Comparison of ENCODE assay signal across 24 cellular contexts in genomic region chr2:55018619-55019018, GRCh38. TPM values are rescaled to one million over a fixed set of nuclear protein-coding genes. Genes with fewer than 3 reads are reported as not detected.
DNase-seq lines count a peak whose midpoint lies in the region; ATAC-seq and TF ChIP-seq lines count a peak whose summit lies in the region.
"Had no signal": no experiment of that assay in that cellular context is flagged by ENCODE, and none has a peak within 500 bp of the region (broad histone marks: within the 10 kb centered on the region; RNA-seq: fewer than 3 reads in every experiment).

No MANE protein-coding gene starts in this region.

- H3K4ac ChIP-seq in IMR-90 (ENCODE audit: low read depth, low read length), result no peak overlapping the region
- H3K4ac ChIP-seq in trophoblast cell (ENCODE audit: low read depth, low read length), result peak overlapping the region; percentile 89

- no peak for ATAC-seq in IMR-90 (ENCODE audit: low read depth)
- ATAC-seq: activated CD4-positive, CD25-positive, alpha-beta regulatory T cell treated with anti-CD3 and anti-CD28 coated beads, Interleukin-2, amount 50 U/mL, for 24 hours; body of pancreas; pancreas had no signal

- peaks cover 63% of the 10 kb centered on the region for H3K4me1 Mint-ChIP-seq in chondrocyte (ENCODE audit: low read depth)

- peaks cover 7% of the 10 kb centered on the region for H3K36me3 Mint-ChIP-seq in chondrocyte (ENCODE audit: low read depth)

- peak overlapping the region; percentile 64 for H3K27ac Mint-ChIP-seq in chondrocyte (ENCODE audit: unreplicated experiment)
- H3K27ac Mint-ChIP-seq: activated CD4-positive, alpha-beta memory T cell treated with anti-CD3 and anti-CD28 coated beads, Interleukin-2, amount 10 ng/mL, durations not matched to agents 7 days and 5 days; nephron had no signal

- H3K79me2 ChIP-seq in DOHH2 (ENCODE audit: control insufficient read depth, low read length), result peaks cover 79% of the 10 kb centered on the region
- H3K79me2 ChIP-seq in trophoblast cell (ENCODE audit: control insufficient read depth, insufficient read depth, low read length, poor library complexity), result peaks cover 6% of the 10 kb centered on the region

- peaks cover 16% of the 10 kb centered on the region for H3K9me1 ChIP-seq in IMR-90 (ENCODE audit: insufficient read depth, low read length)

- H3K27me3 Mint-ChIP-seq in chondrocyte (ENCODE audit: low read depth), result no peaks in the 10 kb centered on the region
- H3K27me3 Mint-ChIP-seq: activated CD4-positive, alpha-beta memory T cell treated with anti-CD3 and anti-CD28 coated beads, Interleukin-2, amount 10 ng/mL, durations not matched to agents 7 days and 5 days; CD4-positive, CD25-positive, alpha-beta regulatory T cell had no signal

- H3K27ac ChIP-seq in DOHH2 (ENCODE audit: low read depth, low read length), result no peak overlapping the region
- no peak overlapping the region for H3K27ac ChIP-seq in IMR-90 (ENCODE audit: insufficient read depth, low read length)
- H3K27ac ChIP-seq in trophoblast cell (ENCODE audit: low read depth, low read length), result no peak overlapping the region
- H3K27ac ChIP-seq: pancreas, thyroid gland had no signal

- H2BK15ac ChIP-seq in IMR-90 (ENCODE audit: low read depth, low read length), result no peak overlapping the region

- DNase-seq in IMR-90, result no peak
- no peak for DNase-seq in chondrocyte (ENCODE audit: low spot score)
- no peak for DNase-seq in trophoblast cell
- no peak for DNase-seq in DMS53 treated with DMSO at 0.1 percent for 48 hours (lab: John Stamatoyannopoulos, UW; ENCODE audit: unreplicated experiment)
- no peak for DNase-seq in activated effector memory CD4-positive, alpha-beta T cell treated with anti-CD3 and anti-CD28 coated beads, Interleukin-2, amount 50 U/mL, for 16 hours
- no peak for DNase-seq in HUDEP-2 (lab: John Stamatoyannopoulos, UW; ENCODE audit: unreplicated experiment in 76 of 76)
- DNase-seq: activated CD4-positive, alpha-beta memory T cell treated with anti-CD3 and anti-CD28 coated beads, Interleukin-2, amount 10 ng/mL, durations not matched to agents 7 days and 5 days; activated gamma-delta T cell; body of pancreas; CD4-positive, CD25-positive, alpha-beta regulatory T cell; effector memory CD4-positive, alpha-beta T cell; foreskin melanocyte; NCI-H2107; NCI-H446 treated with DMSO at 0.1 percent for 48 hours; pancreas; SHP77 treated with DMSO at 0.1 percent for 48 hours; stimulated activated CD4-positive, alpha-beta T cell treated with anti-CD3 and anti-CD28 coated beads, Interleukin-12 subunit alpha, Interleukin-12 subunit beta, amount 100 ng/mL, for 4 hours; stimulated activated CD4-positive, alpha-beta T cell treated with anti-CD3 and anti-CD28 coated beads, Interleukin-4, amount 100 ng/mL, for 24 hours; stimulated activated naive CD4-positive, alpha-beta T cell treated with Interleukin-2 at 50 U/mL for 16 hours; thyroid gland had no signal

- intact Hi-C loops in IMR-90 (cut with micrococcal nuclease), result no loop called here

- H3K56ac ChIP-seq in IMR-90 (ENCODE audit: extremely low read depth, insufficient read depth, low read length), result no peak overlapping the region

- TF ChIP-seq CTCF in DOHH2 (IDR thresholded peaks at IDR 0.05; ENCODE audit: low read depth, low read length, poor library complexity, severe bottlenecking), result no peak
- TF ChIP-seq CTCF in IMR-90 (conservative IDR thresholded peaks at IDR 0.05; ENCODE audit: low read depth, low read length), result no peak
- no peak for TF ChIP-seq CTCF in chondrocyte (IDR thresholded peaks at IDR 0.05)

- dilution Hi-C loops in IMR-90 (cut with HindIII; ENCODE audit: low sequenced_read_pairs, unreplicated experiment), result loop anchor here (25.0 kb wide), 1 partner anchor 144 kb away; no protein-coding TSS in a partner anchor

- H3K9me3 Mint-ChIP-seq in chondrocyte (ENCODE audit: low read depth), result no peaks in the 10 kb centered on the region
- H3K9me3 Mint-ChIP-seq: activated CD4-positive, alpha-beta memory T cell treated with anti-CD3 and anti-CD28 coated beads, Interleukin-2, amount 10 ng/mL, durations not matched to agents 7 days and 5 days had no signal

- H3K9ac ChIP-seq in IMR-90 (ENCODE audit: low read depth, low read length) (no peak overlapping the region), trophoblast cell (ENCODE audit: low read length) (no peak overlapping the region)

- H3K9me2 ChIP-seq in DOHH2 (replicated peaks; ENCODE audit: control insufficient read depth, low read length), result no peaks in the 10 kb centered on the region

- H3K79me1 ChIP-seq in IMR-90 (ENCODE audit: low read depth in 1 of 2, low read length in 2 of 2), result peaks cover 0 to 29% of the 10 kb centered on the region in 2 experiments; a peak in 2 of 4 replicates
- H3K79me1 ChIP-seq in trophoblast cell (ENCODE audit: low read length), result no peaks in the 10 kb centered on the region

- no peak overlapping the region for H4K91ac ChIP-seq in IMR-90 (ENCODE audit: insufficient read depth, low read depth, low read length)
- no peak overlapping the region for H4K91ac ChIP-seq in trophoblast cell (ENCODE audit: low read depth, low read length)

- H3K4me3 ChIP-seq in DOHH2 (ENCODE audit: low read length) (no peak overlapping the region), IMR-90 (ENCODE audit: insufficient read depth, low read depth, low read length) (no peak overlapping the region), trophoblast cell (ENCODE audit: low read depth, low read length) (no peak overlapping the region)
- H3K4me3 ChIP-seq: body of pancreas, esophagus muscularis mucosa, pancreas, thyroid gland had no signal

- H3K23ac ChIP-seq in IMR-90 (ENCODE audit: low read depth, low read length) (no peak overlapping the region), trophoblast cell (ENCODE audit: low read length) (no peak overlapping the region)

- no peak overlapping the region for H2BK20ac ChIP-seq in IMR-90 (ENCODE audit: low read depth, low read length)

- peaks cover 14% of the 10 kb centered on the region for H4K20me1 ChIP-seq in DOHH2 (ENCODE audit: control insufficient read depth, insufficient read depth, low read depth, low read length)
- H4K20me1 ChIP-seq in IMR-90 (ENCODE audit: insufficient read depth, low read length), result peaks cover 97% of the 10 kb centered on the region

- H3K14ac ChIP-seq in IMR-90 (replicated peaks; ENCODE audit: low read depth, low read length) (no peak overlapping the region), trophoblast cell (ENCODE audit: low read length) (no peak overlapping the region)

- H3K27me3 ChIP-seq in DOHH2 (ENCODE audit: control insufficient read depth, low read length), result no peaks in the 10 kb centered on the region
- H3K27me3 ChIP-seq in IMR-90 (ENCODE audit: control insufficient read depth, insufficient read depth, low read length), result no peaks in the 10 kb centered on the region
- H3K27me3 ChIP-seq in trophoblast cell (ENCODE audit: insufficient read depth, low read length), result no peaks in the 10 kb centered on the region
- H3K27me3 ChIP-seq: body of pancreas, esophagus muscularis mucosa, pancreas, thyroid gland had no signal

- TF ChIP-seq RAD21 in IMR-90 (IDR thresholded peaks at IDR 0.05; ENCODE audit: low read length), result no peak

- BruUV-seq in IMR-90 (replicated peaks; lab: Mats Ljungman, UMichigan), result TSS peak; percentile 0

- H3K9me3 ChIP-seq in DOHH2 (ENCODE audit: control insufficient read depth, insufficient read depth, low read length) (no peaks in the 10 kb centered on the region), IMR-90 (ENCODE audit: control insufficient read depth, insufficient read depth, low read length) (no peaks in the 10 kb centered on the region), trophoblast cell (ENCODE audit: insufficient read depth, low read depth, low read length) (no peaks in the 10 kb centered on the region)
- H3K9me3 ChIP-seq: body of pancreas, esophagus muscularis mucosa, pancreas, thyroid gland had no signal

- no peak overlapping the region for H4K5ac ChIP-seq in IMR-90 (ENCODE audit: low read depth, low read length)

- WGBS in IMR-90 (ENCODE audit: extremely low coverage in 2 of 2, insufficient read length in 1 of 2), 2 experiments, result no CpG with 5 or more reads among the region's 1 CpG
- WGBS in trophoblast cell (ENCODE audit: extremely low coverage, insufficient coverage, insufficient read length), result no CpG with 5 or more reads among the region's 1 CpG

- no peak overlapping the region for H2AK5ac ChIP-seq in IMR-90 (ENCODE audit: low read depth, low read length)
- no peak overlapping the region for H2AK5ac ChIP-seq in trophoblast cell (ENCODE audit: low read length)

- POLR2A ChIA-PET in IMR-90 (lab: Charles Lee; ENCODE audit: unreplicated experiment), result no interaction called here

- TF ChIP-seq POLR2A in IMR-90 (IDR thresholded peaks at IDR 0.05; ENCODE audit: low read depth, low read length), result no peak

- H3F3A ChIP-seq in DOHH2 (ENCODE audit: control insufficient read depth, insufficient read depth), result peaks cover 15% of the 10 kb centered on the region; the same call in 1 of the 2 replicates

- H4K12ac ChIP-seq in trophoblast cell (ENCODE audit: low read depth, low read length), result no peak overlapping the region

- H3K36me3 ChIP-seq in DOHH2 (ENCODE audit: control insufficient read depth, low read length) (peaks cover 20% of the 10 kb centered on the region), IMR-90 (ENCODE audit: control insufficient read depth, insufficient read depth, low read length) (peaks cover 3% of the 10 kb centered on the region), trophoblast cell (ENCODE audit: control insufficient read depth in 1 of 2, insufficient read depth in 2 of 2, low read length in 2 of 2) (peaks cover 0 to 4% of the 10 kb centered on the region in 2 experiments)
- H3K36me3 ChIP-seq: pancreas, thyroid gland had no signal

- in situ Hi-C loops in IMR-90 (cut with MboI; ENCODE audit: low sequenced_read_pairs), result no loop called here

- CTCF ChIA-PET in IMR-90 (lab: Yijun Ruan, JAX), result interaction anchor here (1.7 kb wide), 1 partner anchor 30 kb away, joined by 6 read pairs; no protein-coding TSS in a partner anchor

- no peak overlapping the region for H3K18ac ChIP-seq in IMR-90 (ENCODE audit: low read depth, low read length)
- H3K18ac ChIP-seq in trophoblast cell (ENCODE audit: low read length), result no peak overlapping the region

- no peak overlapping the region for H2AK9ac ChIP-seq in IMR-90 (replicated peaks; ENCODE audit: low read depth, low read length, poor library complexity)

- H2BK120ac ChIP-seq in IMR-90 (ENCODE audit: low read depth, low read length), result no peak overlapping the region
- H2BK120ac ChIP-seq in trophoblast cell (ENCODE audit: insufficient read depth, low read length, poor library complexity), result no peak overlapping the region

- H3K4me3 Mint-ChIP-seq in chondrocyte (ENCODE audit: unreplicated experiment), result no peak overlapping the region
- H3K4me3 Mint-ChIP-seq: activated CD4-positive, alpha-beta memory T cell treated with anti-CD3 and anti-CD28 coated beads, Interleukin-2, amount 10 ng/mL, durations not matched to agents 7 days and 5 days; nephron had no signal

- H2BK5ac ChIP-seq in IMR-90 (ENCODE audit: low read depth, low read length, poor library complexity, severe bottlenecking) (peak overlapping the region; percentile 20), trophoblast cell (ENCODE audit: low read depth, low read length, poor library complexity) (no peak overlapping the region)

- H4K8ac ChIP-seq in IMR-90 (ENCODE audit: low read depth in 2 of 2, low read length in 2 of 2) (no peak overlapping the region), trophoblast cell (ENCODE audit: low read depth, low read length) (no peak overlapping the region)

- H2AFZ ChIP-seq in IMR-90 (replicated peaks; ENCODE audit: low read length, poor library complexity) (no peak overlapping the region), trophoblast cell (ENCODE audit: insufficient read depth, low read length, poor library complexity) (no peak overlapping the region)

- H3K4me1 ChIP-seq in DOHH2 (ENCODE audit: control insufficient read depth, low read length) (peaks cover 25% of the 10 kb centered on the region), IMR-90 (ENCODE audit: control insufficient read depth, insufficient read depth, low read length) (peaks cover 23% of the 10 kb centered on the region), trophoblast cell (ENCODE audit: control insufficient read depth in 1 of 2, insufficient read depth in 2 of 2, low read length in 2 of 2) (no peaks in the 10 kb centered on the region)

- H3K4me2 ChIP-seq in DOHH2 (ENCODE audit: low read length) (peak overlapping the region; percentile 56; the same call in 1 of the 2 replicates), IMR-90 (ENCODE audit: low read depth, low read length) (peak overlapping the region; percentile 35; the same call in 1 of the 2 replicates), trophoblast cell (ENCODE audit: low read length) (no peak overlapping the region)

- no peak overlapping the region for H2BK12ac ChIP-seq in trophoblast cell (ENCODE audit: low read length)

RNA-seq across cellular contexts. Expression of gene RTN4, which starts 31.6 kb away (rescaled TPM):
- total RNA-seq in IMR-90 (2012; rRNA removed) (77.8 and 216 TPM in 2 replicates), chondrocyte (560 to 819 TPM (median 766 TPM) in 3 replicates)
- polyA plus RNA-seq in IMR-90 (2012; rRNA removed), result 466 and 588 TPM in 2 replicates
- 457 and 1,011 TPM in 2 replicates for polyA plus RNA-seq in IMR-90 (2012; cell fraction: cytosol; rRNA removed)
- polyA plus RNA-seq in IMR-90 (2012; cell fraction: nucleus; rRNA removed; ENCODE audit: low replicate concordance), result 258 and 509 TPM in 2 replicates
- polyA plus RNA-seq in trophoblast cell (2013), result 687 and 700 TPM in 2 replicates
